20 cellular contexts compared by ENCODE assay signal in genomic region chr1:8115769-8116167, GRCh38.
A peak's percentile ranks its signal among the peaks of the same experiment; 100 is the strongest.
DNase-seq lines count a peak whose midpoint lies in the region; ATAC-seq, FAIRE-seq and TF ChIP-seq lines count a peak whose summit lies in the region.
"Had no signal": no experiment of that assay in that cellular context is flagged by ENCODE, and none has a peak within 500 bp of the region (broad histone marks: within the 10 kb centered on the region; RNA-seq: fewer than 3 reads in every experiment).

No MANE protein-coding gene starts in this region.

- no peak overlapping the region for H3K18ac ChIP-seq in H9 (ENCODE audit: insufficient read length, low read depth, low read length)

- H2BK12ac ChIP-seq in H9 (ENCODE audit: insufficient read length, low read depth, low read length), result no peak overlapping the region

- intact Hi-C loops in natural killer cell (cut with micrococcal nuclease), result loop anchor here (10.0 kb wide), 1 partner anchor 99 kb away; no protein-coding TSS in a partner anchor

- H3K36me3 ChIP-seq in endodermal cell (ENCODE audit: control insufficient read depth, insufficient read depth, low read length) (no peaks in the 10 kb centered on the region), mucosa of rectum (ENCODE audit: control insufficient read depth in 2 of 2, insufficient read depth in 2 of 2, low read length in 2 of 2) (no peaks in the 10 kb centered on the region), thoracic aorta (no peaks in the 10 kb centered on the region)

- H3K27me3 ChIP-seq in H9 (ENCODE audit: insufficient read depth, low read length), result no peaks in the 10 kb centered on the region
- H3K27me3 ChIP-seq in endodermal cell (ENCODE audit: control insufficient read depth, insufficient read depth, low read length, poor library complexity, severe bottlenecking), result no peaks in the 10 kb centered on the region
- H3K27me3 ChIP-seq in mucosa of rectum (ENCODE audit: control insufficient read depth in 2 of 2, insufficient read depth in 2 of 2, low read length in 2 of 2), result no peaks in the 10 kb centered on the region
- no peaks in the 10 kb centered on the region for H3K27me3 ChIP-seq in thoracic aorta (replicated peaks; ENCODE audit: insufficient read depth)
- H3K27me3 ChIP-seq: body of pancreas had no signal

- no peak overlapping the region for H4K5ac ChIP-seq in H9 (ENCODE audit: insufficient read length, low read depth, low read length)

- H4K20me1 ChIP-seq in H9 (ENCODE audit: control insufficient read depth, insufficient read depth, insufficient read length), result no peaks in the 10 kb centered on the region

- no peak for ATAC-seq in thoracic aorta (ENCODE audit: insufficient number of reproducible peaks, low FRiP score, low read depth)
- ATAC-seq in natural killer cell, result no peak
- no peak for ATAC-seq in stimulated activated effector memory CD8-positive, alpha-beta T cell treated with anti-CD3 and anti-CD28 coated beads, Interleukin-12 subunit alpha, Interleukin-12 subunit beta, amount 100 ng/mL, for 72 hours
- ATAC-seq: body of pancreas had no signal

- no peak overlapping the region for H2BK5ac ChIP-seq in H9 (ENCODE audit: insufficient read length, low read length)

- H2AFZ ChIP-seq in H9 (ENCODE audit: low read length), result no peak overlapping the region

- H3K4me1 Mint-ChIP-seq in H9 (peaks cover 23 to 26% of the 10 kb centered on the region in 2 experiments), endodermal cell (peaks cover 36% of the 10 kb centered on the region), natural killer cell (peaks cover 18 to 33% of the 10 kb centered on the region in 2 donors)
- H3K4me1 Mint-ChIP-seq in activated T-cell treated with anti-CD3 and anti-CD28 coated beads, Interleukin-2, amount 50 U/mL, for 24 hours (ENCODE audit: low read depth), result peaks cover 14% of the 10 kb centered on the region
- H3K4me1 Mint-ChIP-seq in stimulated activated effector memory CD8-positive, alpha-beta T cell treated with anti-CD3 and anti-CD28 coated beads, Interleukin-12 subunit alpha, Interleukin-12 subunit beta, amount 100 ng/mL, for 72 hours, result peaks cover 12% of the 10 kb centered on the region

- H4K91ac ChIP-seq in H9 (ENCODE audit: insufficient read length, low read depth, low read length), result no peak overlapping the region

- H3K4me3 ChIP-seq in endodermal cell (ENCODE audit: low read length) (no peak overlapping the region), mucosa of rectum (ENCODE audit: low read length in 2 of 2) (no peak overlapping the region), thoracic aorta (no peak overlapping the region)
- H3K4me3 ChIP-seq: body of pancreas, SK-N-MC had no signal

- H3K23me2 ChIP-seq in H9 (ENCODE audit: insufficient read length, low read depth, low read length, poor library complexity, severe bottlenecking), result no peaks in the 10 kb centered on the region

- H2BK15ac ChIP-seq in H9 (ENCODE audit: low read depth, low read length), result no peak overlapping the region

- H3K27ac ChIP-seq in H9 (ENCODE audit: insufficient read length, low read depth, low read length), result no peak overlapping the region
- no peak overlapping the region for H3K27ac ChIP-seq in endodermal cell (ENCODE audit: low read depth, low read length)
- peak overlapping the region; percentile 67 to 71 for H3K27ac ChIP-seq in mucosa of rectum (ENCODE audit: low read depth in 2 of 2, low read length in 2 of 2)
- peak overlapping the region; percentile 94 to 96 for H3K27ac ChIP-seq in thoracic aorta
- H3K27ac ChIP-seq: SK-N-MC had no signal

- no peak overlapping the region for H3K56ac ChIP-seq in H9 (ENCODE audit: insufficient read length, low read depth, low read length)

- H3K27me3 Mint-ChIP-seq in H9 (ENCODE audit: low read depth) (no peaks in the 10 kb centered on the region), endodermal cell (ENCODE audit: insufficient read depth) (no peaks in the 10 kb centered on the region), natural killer cell (ENCODE audit: low read depth in 2 of 2) (peaks cover 7 to 10% of the 10 kb centered on the region in 2 donors)
- peaks cover 6% of the 10 kb centered on the region for H3K27me3 Mint-ChIP-seq in activated T-cell treated with anti-CD3 and anti-CD28 coated beads, Interleukin-2, amount 50 U/mL, for 24 hours

- no peak overlapping the region for H3K23ac ChIP-seq in H9 (ENCODE audit: insufficient read length, low read depth, low read length)

- no peak overlapping the region for H3K4me2 ChIP-seq in H9 (ENCODE audit: insufficient read depth, insufficient read length, low read length)

- H3K4me1 ChIP-seq in H9 (ENCODE audit: insufficient read depth, low read length) (peaks cover 3% of the 10 kb centered on the region; the same call in 1 of the 2 replicates), endodermal cell (ENCODE audit: control insufficient read depth, insufficient read depth, low read length) (peaks cover 4% of the 10 kb centered on the region), mucosa of rectum (ENCODE audit: control insufficient read depth in 2 of 2, insufficient read depth in 2 of 2, low read length in 2 of 2) (peaks cover 5 to 7% of the 10 kb centered on the region in 2 donors), thoracic aorta (ENCODE audit: control insufficient read depth in 1 of 2, low read depth in 2 of 2) (peaks cover 46 to 92% of the 10 kb centered on the region in 2 donors)

- no peak overlapping the region for H3T11ph ChIP-seq in H9 (ENCODE audit: low read length)

- H3K79me1 ChIP-seq in H9 (ENCODE audit: insufficient read depth, low read depth, low read length, poor library complexity, severe bottlenecking), result no peaks in the 10 kb centered on the region

- DNase-seq in H9, result no peak
- no peak for DNase-seq in endodermal cell
- DNase-seq in thoracic aorta (ENCODE audit: low spot score), result no peak
- DNase-seq in natural killer cell, result no peak
- no peak for DNase-seq in activated T-cell treated with anti-CD3 and anti-CD28 coated beads, Interleukin-2, amount 50 U/mL, for 24 hours
- no peak for DNase-seq in stimulated activated effector memory CD8-positive, alpha-beta T cell treated with anti-CD3 and anti-CD28 coated beads, Interleukin-12 subunit alpha, Interleukin-12 subunit beta, amount 100 ng/mL, for 72 hours (ENCODE audit: low spot score in 2 of 2)
- no peak for DNase-seq in GM19239 (ENCODE audit: insufficient read length, low spot score)
- DNase-seq: activated naive CD4-positive, alpha-beta T cell treated with anti-CD3 and anti-CD28 coated beads, Interleukin-2, amount 50 U/mL, for 16 hours; activated T-cell treated with anti-CD3 and anti-CD28 coated beads for 4 hours; AML-193; dermis blood vessel endothelial cell; hippocampal formation; MM.1S; NCI-H2029 treated with DMSO at 0.1 percent for 48 hours; NCI-H524 treated with DMSO at 0.1 percent for 48 hours; stimulated activated CD4-positive, alpha-beta T cell treated with anti-CD3 and anti-CD28 coated beads, Interleukin-12 subunit alpha, Interleukin-12 subunit beta, amount 100 ng/mL, for 4 hours had no signal

- H3K9ac ChIP-seq in H9 (ENCODE audit: extremely low read depth, insufficient read length, low read length), result no peak overlapping the region
- no peak overlapping the region for H3K9ac ChIP-seq in endodermal cell (ENCODE audit: extremely low read depth, low read length, poor library complexity, severe bottlenecking)
- H3K9ac ChIP-seq in mucosa of rectum (ENCODE audit: low read depth in 1 of 2, low read length in 2 of 2), result no peak overlapping the region

- H3K36me3 Mint-ChIP-seq in H9 (ENCODE audit: insufficient read depth in 1 of 3, low read depth in 3 of 3), result no peaks in the 10 kb centered on the region
- H3K36me3 Mint-ChIP-seq in endodermal cell (ENCODE audit: low read depth), result no peaks in the 10 kb centered on the region
- no peaks in the 10 kb centered on the region for H3K36me3 Mint-ChIP-seq in natural killer cell
- no peaks in the 10 kb centered on the region for H3K36me3 Mint-ChIP-seq in activated T-cell treated with anti-CD3 and anti-CD28 coated beads, Interleukin-2, amount 50 U/mL, for 24 hours (ENCODE audit: low read depth)
- H3K36me3 Mint-ChIP-seq in stimulated activated effector memory CD8-positive, alpha-beta T cell treated with anti-CD3 and anti-CD28 coated beads, Interleukin-12 subunit alpha, Interleukin-12 subunit beta, amount 100 ng/mL, for 72 hours, result no peaks in the 10 kb centered on the region

- H3K4ac ChIP-seq in H9 (ENCODE audit: low read depth, low read length), result no peak overlapping the region

- H2AK5ac ChIP-seq in H9 (ENCODE audit: insufficient read length, low read length), result no peak overlapping the region

- H4K8ac ChIP-seq in H9 (replicated peaks; ENCODE audit: insufficient read length, low read depth, low read length), result no peak overlapping the region

- H2BK120ac ChIP-seq in H9 (ENCODE audit: low read depth, low read length, poor library complexity, severe bottlenecking), result no peak overlapping the region

- H3K27ac Mint-ChIP-seq in H9 (peak overlapping the region in 2 of 3 experiments; percentile 12 to 27; a peak in 3 of 7 replicates), endodermal cell (peak overlapping the region; percentile 28), natural killer cell (no peak overlapping the region)
- H3K27ac Mint-ChIP-seq in activated T-cell treated with anti-CD3 and anti-CD28 coated beads, Interleukin-2, amount 50 U/mL, for 24 hours, result no peak overlapping the region
- H3K27ac Mint-ChIP-seq in stimulated activated effector memory CD8-positive, alpha-beta T cell treated with anti-CD3 and anti-CD28 coated beads, Interleukin-12 subunit alpha, Interleukin-12 subunit beta, amount 100 ng/mL, for 72 hours, result no peak overlapping the region
- H3K27ac Mint-ChIP-seq: stimulated activated naive CD8-positive, alpha-beta T cell treated with anti-CD3 and anti-CD28 coated beads, Interleukin-15, Interleukin-2, amounts not matched to agents 100 ng/mL and 50 ng/mL, for 24 hours had no signal

- H3K4me3 Mint-ChIP-seq in H9, result no peak overlapping the region
- no peak overlapping the region for H3K4me3 Mint-ChIP-seq in endodermal cell
- no peak overlapping the region for H3K4me3 Mint-ChIP-seq in natural killer cell
- no peak overlapping the region for H3K4me3 Mint-ChIP-seq in activated T-cell treated with anti-CD3 and anti-CD28 coated beads, Interleukin-2, amount 50 U/mL, for 24 hours
- no peak overlapping the region for H3K4me3 Mint-ChIP-seq in stimulated activated effector memory CD8-positive, alpha-beta T cell treated with anti-CD3 and anti-CD28 coated beads, Interleukin-12 subunit alpha, Interleukin-12 subunit beta, amount 100 ng/mL, for 72 hours
- H3K4me3 Mint-ChIP-seq: stimulated activated naive CD8-positive, alpha-beta T cell treated with anti-CD3 and anti-CD28 coated beads, Interleukin-15, Interleukin-2, amounts not matched to agents 100 ng/mL and 50 ng/mL, for 24 hours had no signal

- no peak overlapping the region for H3K14ac ChIP-seq in H9 (ENCODE audit: insufficient read depth, low read length)

- TF ChIP-seq CTCF in H9 (conservative IDR thresholded peaks at IDR 0.05), result no peak
- TF ChIP-seq CTCF in endodermal cell (conservative IDR thresholded peaks at IDR 0.05), result no peak
- TF ChIP-seq CTCF in thoracic aorta (IDR thresholded peaks at IDR 0.05), result no peak
- TF ChIP-seq CTCF in natural killer cell (IDR thresholded peaks at IDR 0.05), result no peak

- H3K9me3 ChIP-seq in H9 (ENCODE audit: control insufficient read depth, low read depth, low read length) (no peaks in the 10 kb centered on the region), endodermal cell (ENCODE audit: control insufficient read depth, low read length) (peaks cover 3% of the 10 kb centered on the region), mucosa of rectum (ENCODE audit: control insufficient read depth in 2 of 2, low read length in 2 of 2) (no peaks in the 10 kb centered on the region), thoracic aorta (no peaks in the 10 kb centered on the region)
- H3K9me3 ChIP-seq: body of pancreas had no signal

- no peak for FAIRE-seq in GM19239 (lab: Jason Lieb, UNC)

- no CpG with 5 or more reads among the region's 9 CpGs for WGBS in H9 (ENCODE audit: extremely low coverage, insufficient read length, low lambda C conversion rate)
- 93 to 98% methylated on average over 6 to 9 of the region's 9 CpGs for WGBS in endodermal cell (ENCODE audit: insufficient coverage in 1 of 2, insufficient read length in 1 of 2), 2 experiments

- no peak overlapping the region for H2BK20ac ChIP-seq in H9 (ENCODE audit: low read depth, low read length, poor library complexity, severe bottlenecking)

- no peaks in the 10 kb centered on the region for H3K79me2 ChIP-seq in H9 (ENCODE audit: insufficient read depth, low read length)

- H3K9me3 Mint-ChIP-seq in H9 (no peaks in the 10 kb centered on the region; a peak in 1 of 5 replicates), endodermal cell (peaks cover 2% of the 10 kb centered on the region), natural killer cell (no peaks in the 10 kb centered on the region)
- no peaks in the 10 kb centered on the region for H3K9me3 Mint-ChIP-seq in activated T-cell treated with anti-CD3 and anti-CD28 coated beads, Interleukin-2, amount 50 U/mL, for 24 hours
- H3K9me3 Mint-ChIP-seq in stimulated activated effector memory CD8-positive, alpha-beta T cell treated with anti-CD3 and anti-CD28 coated beads, Interleukin-12 subunit alpha, Interleukin-12 subunit beta, amount 100 ng/mL, for 72 hours, result no peaks in the 10 kb centered on the region
- H3K9me3 Mint-ChIP-seq: stimulated activated naive CD8-positive, alpha-beta T cell treated with anti-CD3 and anti-CD28 coated beads, Interleukin-15, Interleukin-2, amounts not matched to agents 100 ng/mL and 50 ng/mL, for 24 hours had no signal

Comparison
In these comparisons a context has a peak if more than half of its experiments do, and no peak if none do; other contexts are left out.
1. H3K27ac ChIP-seq: peak in mucosa of rectum (2 of 2) and thoracic aorta (2 of 2); none in H9 (single experiment) and endodermal cell (single experiment).
2. H3K27ac Mint-ChIP-seq: peak in H9 (2 of 3) and endodermal cell (single experiment); none in natural killer cell (0 of 2), activated T-cell treated with anti-CD3 and anti-CD28 coated beads, Interleukin-2, amount 50 U/mL, for 24 hours (single experiment) and stimulated activated effector memory CD8-positive, alpha-beta T cell treated with anti-CD3 and anti-CD28 coated beads, Interleukin-12 subunit alpha, Interleukin-12 subunit beta, amount 100 ng/mL, for 72 hours (single experiment).